In genomic region chr1:32768110-32768857, GRCh38 we compare ENCODE assay signal across 25 cellular contexts. TPM values are rescaled to one million over a fixed set of nuclear protein-coding genes. Genes with fewer than 3 reads are reported as not detected.
DNase-seq lines count a peak whose midpoint lies in the region; ATAC-seq, FAIRE-seq and TF ChIP-seq lines count a peak whose summit lies in the region.
"Had no signal": no experiment of that assay in that cellular context is flagged by ENCODE, and none has a peak within 500 bp of the region (broad histone marks: within the 10 kb centered on the region; RNA-seq: fewer than 3 reads in every experiment).

No MANE protein-coding gene starts in this region.

- H3K36me3 ChIP-seq in IMR-90 (ENCODE audit: control insufficient read depth, insufficient read depth, low read length) (peaks cover 9% of the 10 kb centered on the region; the same call in 1 of the 2 replicates), adipocyte (ENCODE audit: control insufficient read depth, insufficient read depth, low read length, severe bottlenecking) (peaks cover 2% of the 10 kb centered on the region), kidney (ENCODE audit: control insufficient read depth in 1 of 2, insufficient read depth in 2 of 2, low read length in 2 of 2) (peaks cover 2 to 5% of the 10 kb centered on the region in 2 donors), spleen (peaks cover 0 to under 1% (median 0%) of the 10 kb centered on the region in 6 donors)

- no peak overlapping the region for H2BK15ac ChIP-seq in IMR-90 (ENCODE audit: low read depth, low read length)

- ATAC-seq in IMR-90 (ENCODE audit: low read depth), result no peak
- ATAC-seq in HG02885 (IDR thresholded peaks at IDR 0.05; ENCODE audit: poor library complexity, unreplicated experiment), result no peak
- ATAC-seq in HG02623 (IDR thresholded peaks at IDR 0.05; ENCODE audit: unreplicated experiment), result no peak
- ATAC-seq: left colon; natural killer cell treated with Interleukin-12 subunit alpha and Interleukin-12 subunit beta and Interleukin-15 and Interleukin-18, amount 100 ng/mL, for 72 hours had no signal

- no peak overlapping the region for H3K27ac ChIP-seq in IMR-90 (ENCODE audit: insufficient read depth, low read length)
- peak overlapping the region in 1 of 2 donors; percentile 65 for H3K27ac ChIP-seq in kidney (ENCODE audit: low read depth in 2 of 2, low read length in 2 of 2)
- no peak overlapping the region for H3K27ac ChIP-seq in spleen
- H3K27ac ChIP-seq: brain microvascular endothelial cell, SK-N-MC, tibial artery had no signal

- H3K9me3 ChIP-seq in IMR-90 (ENCODE audit: control insufficient read depth, insufficient read depth, low read length) (no peaks in the 10 kb centered on the region), adipocyte (ENCODE audit: control insufficient read depth, low read length) (no peaks in the 10 kb centered on the region), kidney (ENCODE audit: control insufficient read depth in 1 of 2, low read length in 2 of 2) (no peaks in the 10 kb centered on the region), spleen (no peaks in the 10 kb centered on the region)
- H3K9me3 ChIP-seq: Peyer's patch, tibial artery had no signal

- H2BK5ac ChIP-seq in IMR-90 (ENCODE audit: low read depth, low read length, poor library complexity, severe bottlenecking), result no peak overlapping the region

- H4K91ac ChIP-seq in IMR-90 (ENCODE audit: insufficient read depth, low read depth, low read length), result no peak overlapping the region

- intact Hi-C loops in IMR-90 (cut with micrococcal nuclease), result no loop called here
- intact Hi-C loops in kidney (cut with DNase I), result no loop called here
- intact Hi-C loops in spleen (cut with DNase I; ENCODE audit: low total_unique reads), result no loop called here

- TF ChIP-seq POLR2A in IMR-90 (IDR thresholded peaks at IDR 0.05; ENCODE audit: low read depth, low read length) (no peak), spleen (IDR thresholded peaks at IDR 0.05) (no peak), GM12892 (IDR thresholded peaks at IDR 0.05; ENCODE audit: low read depth, low read length) (no peak)

- H2BK120ac ChIP-seq in IMR-90 (ENCODE audit: low read depth, low read length), result no peak overlapping the region

- no peaks in the 10 kb centered on the region; the same call in 1 of the 2 replicates for H3K9me1 ChIP-seq in IMR-90 (ENCODE audit: insufficient read depth, low read length)

- H3K23ac ChIP-seq in IMR-90 (ENCODE audit: low read depth, low read length), result no peak overlapping the region

- peak overlapping the region; percentile 73; the same call in 1 of the 2 replicates for H2AK5ac ChIP-seq in IMR-90 (ENCODE audit: low read depth, low read length)

- 0 out of 2 replicates have a peak overlapping the region, but pooled peaks have one; percentile 4 for H2BK20ac ChIP-seq in IMR-90 (ENCODE audit: low read depth, low read length)

- CTCF ChIA-PET in IMR-90 (lab: Yijun Ruan, JAX), result no interaction called here

- WGBS in IMR-90 (ENCODE audit: extremely low coverage in 2 of 2, insufficient read length in 1 of 2), 2 experiments, result 60% methylated on average over 1 of the region's 16 CpGs; no CpG with 5 or more reads in 1 of the 2 experiments
- WGBS in spleen, 5 donors, result 85 to 90% (median 89%) methylated on average over 16 of the region's 16 CpGs

- TF ChIP-seq RAD21 in IMR-90 (IDR thresholded peaks at IDR 0.05; ENCODE audit: low read length), result no peak

- no peak overlapping the region for H3K4ac ChIP-seq in IMR-90 (ENCODE audit: low read depth, low read length)

- no peak overlapping the region for H3K18ac ChIP-seq in IMR-90 (ENCODE audit: low read depth, low read length)

- H3K4me3 ChIP-seq in IMR-90 (ENCODE audit: insufficient read depth, low read depth, low read length) (no peak overlapping the region), adipocyte (ENCODE audit: low read length) (peak overlapping the region; percentile 46), kidney (ENCODE audit: low read length in 2 of 2) (no peak overlapping the region), spleen (no peak overlapping the region)
- H3K4me3 ChIP-seq: Peyer's patch, SK-N-MC, tibial artery had no signal

- DNase-seq in IMR-90 (no peak), adipocyte (ENCODE audit: low read depth) (no peak), kidney (peak; percentile 57), spleen (peak; percentile 43), HTR-8/SVneo (ENCODE audit: insufficient read length, low spot score) (no peak), GM12892 (ENCODE audit: insufficient read length) (no peak)
- DNase-seq: activated CD4-positive, alpha-beta T cell treated with anti-CD3 and anti-CD28 coated beads, Interleukin-2, amount 50 U/mL, for 48 hours; activated CD4-positive, CD25-positive, alpha-beta regulatory T cell; activated CD8-positive, alpha-beta memory T cell treated with anti-CD3 and anti-CD28 coated beads, Interleukin-2, amount 50 U/mL, for 48 hours; activated effector memory CD4-positive, alpha-beta T cell treated with Interleukin-2 at 50 U/mL for 16 hours; brain microvascular endothelial cell; effector memory CD4-positive, alpha-beta T cell; Karpas-422; left colon; midbrain; MV-4-11; NCI-H1694; Peyer's patch; stimulated activated CD4-positive, alpha-beta T cell treated with anti-CD3 and anti-CD28 coated beads, Interleukin-1b, Interleukin-23, amount 100 ng/mL, for 48 hours; tibial artery had no signal

- H3K14ac ChIP-seq in IMR-90 (replicated peaks; ENCODE audit: low read depth, low read length), result no peak overlapping the region

- TF ChIP-seq CTCF in IMR-90 (conservative IDR thresholded peaks at IDR 0.05; ENCODE audit: low read depth, low read length) (no peak), kidney (IDR thresholded peaks at IDR 0.05; ENCODE audit: borderline replicate concordance, extremely low read depth, insufficient read depth) (no peak), spleen (IDR thresholded peaks at IDR 0.05 in 8 of 11, conservative IDR thresholded peaks at IDR 0.05 in 3 of 11) (no peak)

- no peak overlapping the region for H4K5ac ChIP-seq in IMR-90 (ENCODE audit: low read depth, low read length)

- H3K27me3 ChIP-seq in IMR-90 (ENCODE audit: control insufficient read depth, insufficient read depth, low read length), result no peaks in the 10 kb centered on the region
- no peaks in the 10 kb centered on the region for H3K27me3 ChIP-seq in adipocyte (replicated peaks; ENCODE audit: control insufficient read depth, insufficient read depth, low read length)
- H3K27me3 ChIP-seq in spleen (replicated peaks in 1 of 7), result no peaks in the 10 kb centered on the region
- H3K27me3 ChIP-seq: brain microvascular endothelial cell, Peyer's patch, tibial artery had no signal

- no TSS peak for BruUV-seq in IMR-90 (replicated peaks; lab: Mats Ljungman, UMichigan)

- 0 out of 2 replicates have a peak, but pooled peaks cover 7% of the 10 kb centered on the region for H4K20me1 ChIP-seq in IMR-90 (ENCODE audit: insufficient read depth, low read length)

- H3K4me1 ChIP-seq in IMR-90 (ENCODE audit: control insufficient read depth, insufficient read depth, low read length) (peaks cover 15% of the 10 kb centered on the region), adipocyte (ENCODE audit: control insufficient read depth, insufficient read depth, low read length) (peaks cover 26% of the 10 kb centered on the region), kidney (ENCODE audit: control insufficient read depth in 1 of 2, insufficient read depth in 1 of 2, low read depth in 1 of 2, low read length in 2 of 2) (peaks cover 13 to 22% of the 10 kb centered on the region in 2 donors), spleen (peaks cover 0 to 7% (median 3%) of the 10 kb centered on the region in 6 donors)

- no peak overlapping the region for H3K56ac ChIP-seq in IMR-90 (ENCODE audit: extremely low read depth, insufficient read depth, low read length)

- no peak overlapping the region for H2AFZ ChIP-seq in IMR-90 (replicated peaks; ENCODE audit: low read length, poor library complexity)

- no peak overlapping the region for H3K9ac ChIP-seq in IMR-90 (ENCODE audit: low read depth, low read length)
- H3K9ac ChIP-seq in adipocyte (ENCODE audit: low read length), result peak overlapping the region; percentile 64
- H3K9ac ChIP-seq in kidney (ENCODE audit: low read length in 2 of 2), result no peak overlapping the region

- no peak overlapping the region for H3K4me2 ChIP-seq in IMR-90 (ENCODE audit: low read depth, low read length)

- dilution Hi-C loops in IMR-90 (cut with HindIII; ENCODE audit: low sequenced_read_pairs, unreplicated experiment), result no loop called here

- POLR2A ChIA-PET in IMR-90 (lab: Charles Lee; ENCODE audit: unreplicated experiment), result no interaction called here

- no peak overlapping the region for H4K8ac ChIP-seq in IMR-90 (ENCODE audit: low read depth in 2 of 2, low read length in 2 of 2)

- H2AK9ac ChIP-seq in IMR-90 (replicated peaks; ENCODE audit: low read depth, low read length, poor library complexity), result peak overlapping the region; percentile 59

- peaks cover 0 to 10% of the 10 kb centered on the region in 2 experiments; a peak in 1 of 4 replicates for H3K79me1 ChIP-seq in IMR-90 (ENCODE audit: low read depth in 1 of 2, low read length in 2 of 2)

- in situ Hi-C loops in IMR-90 (cut with MboI; ENCODE audit: low sequenced_read_pairs), result loop anchor here (5.0 kb wide), 1 partner anchor 51 kb away; no protein-coding TSS in a partner anchor

- no peak for FAIRE-seq in kidney (lab: Jason Lieb, UNC)
- no peak for FAIRE-seq in HTR-8/SVneo (lab: Jason Lieb, UNC)
- no peak for FAIRE-seq in GM12892 (lab: Jason Lieb, UNC)
- FAIRE-seq: colon had no signal

TF ChIP-seq in IMR-90, 13 proteins besides CTCF, POLR2A, EP300 and RAD21 (continues in another document):
- TF ChIP-seq MXI1 (IDR thresholded peaks at IDR 0.05; ENCODE audit: borderline replicate concordance, low read depth, low read length), result no peak
- TF ChIP-seq RFX5 (IDR thresholded peaks at IDR 0.05; ENCODE audit: low read depth, low read length), result no peak
- TF ChIP-seq MAZ (IDR thresholded peaks at IDR 0.05; ENCODE audit: borderline replicate concordance, low read depth, low read length), result no peak

RNA-seq across cellular contexts. Expression of gene YARS1, which starts 48.9 kb away (rescaled TPM):
- total RNA-seq in IMR-90 (2012; rRNA removed) (149 and 166 TPM in 2 replicates), kidney (86.1 TPM), spleen (100 to 1,000 TPM in 1 of 7 donors, 10 to 100 TPM in 6; 46.5 to 112 (median 60.2) TPM)
- polyA plus RNA-seq in IMR-90 (2012; rRNA removed) (62.3 and 100 TPM in 2 replicates), kidney (ENCODE audit: insufficient read depth, low read depth, low replicate concordance) (24.8 TPM), spleen (10 to 100 TPM; 25.7 to 28.7 (median 27.8) TPM)
- polyA plus RNA-seq in IMR-90 (2012; cell fraction: cytosol; rRNA removed), result 44.6 and 66.2 TPM in 2 replicates
- 61.1 and 163 TPM in 2 replicates for polyA plus RNA-seq in IMR-90 (2012; cell fraction: nucleus; rRNA removed; ENCODE audit: low replicate concordance)
- polyA plus RNA-seq in GM12892 (2012; ENCODE audit: missing spikeins), result 88.9 TPM

RNA-seq across cellular contexts. Expression of gene S100PBP, which starts 49.2 kb away (rescaled TPM):
- total RNA-seq in IMR-90 (2012; rRNA removed), result 20.3 and 25.8 TPM in 2 replicates
- 12.6 and 13.9 TPM in 2 replicates for polyA plus RNA-seq in IMR-90 (2012; rRNA removed)
- polyA plus RNA-seq in IMR-90 (2012; cell fraction: cytosol; rRNA removed), result 2.6 and 4.5 TPM in 2 replicates
- 8.9 and 48.4 TPM in 2 replicates for polyA plus RNA-seq in IMR-90 (2012; cell fraction: nucleus; rRNA removed; ENCODE audit: low replicate concordance)
- 40.1 TPM for total RNA-seq in kidney
- 14.3 TPM for polyA plus RNA-seq in kidney (ENCODE audit: insufficient read depth, low read depth, low replicate concordance)
- 10 to 100 TPM; 44.1 to 76.3 (median 56.8) TPM for total RNA-seq in spleen
- 10 to 100 TPM; 15.5 to 25.8 (median 17.4) TPM for polyA plus RNA-seq in spleen
- 54.6 TPM for polyA plus RNA-seq in GM12892 (2012; ENCODE audit: missing spikeins)

Comparison
In these comparisons a context has a peak if more than half of its experiments do, and no peak if none do; other contexts are left out.
1. DNase-seq: peak in kidney (single experiment) and spleen (single experiment); none in IMR-90 (single experiment), adipocyte (single experiment), HTR-8/SVneo (single experiment) and GM12892 (single experiment).